14 cellular contexts compared by ENCODE assay signal in genomic region chr13:44719857-44720671, GRCh38.
DNase-seq lines count a peak whose midpoint lies in the region; FAIRE-seq and TF ChIP-seq lines count a peak whose summit lies in the region.
"Had no signal": no experiment of that assay in that cellular context is flagged by ENCODE, and none has a peak within 500 bp of the region (broad histone marks: within the 10 kb centered on the region; RNA-seq: fewer than 3 reads in every experiment).

No MANE protein-coding gene starts in this region.

- no peaks in the 10 kb centered on the region for H3K9me3 ChIP-seq in BE2C

- no peaks in the 10 kb centered on the region; the same call in none of the 2 replicates for H3K4me1 ChIP-seq in BE2C

- no peaks in the 10 kb centered on the region for H3K36me3 ChIP-seq in BE2C

- H3K4me3 ChIP-seq in foreskin fibroblast (ENCODE audit: low read depth in 1 of 2, low read length in 2 of 2) (no peak overlapping the region), retinal pigment epithelial cell (ENCODE audit: low read length) (no peak overlapping the region), BE2C (ENCODE audit: low read depth, low read length) (no peak overlapping the region)

- in situ Hi-C loops in SK-MEL-5 (cut with HindIII; ENCODE audit: low pct_unique_long_range_greater_than_20kb, low sequenced_read_pairs) = no loop called here
- in situ Hi-C loops in GM13976 (cut with MboI; ENCODE audit: low sequenced_read_pairs, unreplicated experiment) = no loop called here

- no peaks in the 10 kb centered on the region for H3K27me3 ChIP-seq in BE2C

- no peak for TF ChIP-seq CTCF in foreskin fibroblast (IDR thresholded peaks at IDR 0.05; ENCODE audit: low read depth, low read length)
- TF ChIP-seq CTCF in retinal pigment epithelial cell (conservative IDR thresholded peaks at IDR 0.05; ENCODE audit: low read depth, low read length) = no peak
- no peak for TF ChIP-seq CTCF in BE2C (IDR thresholded peaks at IDR 0.05; ENCODE audit: low read depth, low read length)
- TF ChIP-seq CTCF in GM13976 (IDR thresholded peaks at IDR 0.05; ENCODE audit: borderline replicate concordance, control extremely low read depth, extremely low read depth, insufficient read depth, missing control alignments) = no peak

- DNase-seq in Daoy (ENCODE audit: low read depth) (peak; percentile 66), SK-MEL-5 (ENCODE audit: low read depth, low spot score) (peak; percentile 68), foreskin fibroblast (peak; percentile 80 to 87), retinal pigment epithelial cell (ENCODE audit: low read depth) (peak; percentile 75), BE2C (no peak), GM19239 (ENCODE audit: insufficient read length, low spot score) (no peak), GM13976 (ENCODE audit: low spot score) (no peak)
- DNase-seq in activated T-cell treated with anti-CD3 and anti-CD28 coated beads, Interleukin-2, amount 50 U/mL, for 48 hours = no peak
- DNase-seq: Caco-2; NCI-H524; stimulated activated CD4-positive, alpha-beta T cell treated with anti-CD3 and anti-CD28 coated beads, Interleukin-2, amount 100 ng/mL, for 24 hours; T-helper 9 cell had no signal

- no peak for FAIRE-seq in GM19239 (lab: Jason Lieb, UNC)
- FAIRE-seq: bronchial epithelial cell, GM18507 had no signal

Comparison
In these comparisons a context has a peak if more than half of its experiments do, and no peak if none do; other contexts are left out.
1. DNase-seq: peak in Daoy (single experiment), SK-MEL-5 (single experiment), foreskin fibroblast (2 of 2) and retinal pigment epithelial cell (single experiment); none in activated T-cell treated with anti-CD3 and anti-CD28 coated beads, Interleukin-2, amount 50 U/mL, for 48 hours (0 of 2), BE2C (single experiment), GM19239 (single experiment) and GM13976 (single experiment).